In the genomic region with DNA sequence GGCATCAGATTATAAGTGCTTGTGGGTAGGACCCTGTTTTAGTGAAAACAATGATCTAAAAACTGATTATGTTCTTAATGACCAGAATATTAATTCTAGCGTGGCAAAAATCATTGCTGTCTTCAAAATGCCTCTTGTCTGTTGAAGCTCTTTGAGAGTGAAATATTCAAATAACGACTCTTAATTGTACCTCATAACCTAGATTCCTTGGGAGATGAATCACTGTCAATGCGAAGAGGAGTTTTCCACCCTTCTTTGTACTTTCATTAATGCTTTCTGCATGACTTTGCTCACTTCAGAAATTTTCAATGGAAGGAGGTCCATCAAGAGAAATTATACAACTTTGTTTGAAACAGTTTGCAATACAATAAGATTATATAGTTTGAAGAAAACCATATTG, we compare ENCODE assay signal across 1 cellular context.
TF ChIP-seq lines count a peak whose summit lies in the region.

No MANE protein-coding gene starts in this region.

TF ChIP-seq in HCT116, 20 proteins besides CTCF, POLR2A, EP300 and RAD21 (continued from another document):
- TF ChIP-seq, protein P1, sequence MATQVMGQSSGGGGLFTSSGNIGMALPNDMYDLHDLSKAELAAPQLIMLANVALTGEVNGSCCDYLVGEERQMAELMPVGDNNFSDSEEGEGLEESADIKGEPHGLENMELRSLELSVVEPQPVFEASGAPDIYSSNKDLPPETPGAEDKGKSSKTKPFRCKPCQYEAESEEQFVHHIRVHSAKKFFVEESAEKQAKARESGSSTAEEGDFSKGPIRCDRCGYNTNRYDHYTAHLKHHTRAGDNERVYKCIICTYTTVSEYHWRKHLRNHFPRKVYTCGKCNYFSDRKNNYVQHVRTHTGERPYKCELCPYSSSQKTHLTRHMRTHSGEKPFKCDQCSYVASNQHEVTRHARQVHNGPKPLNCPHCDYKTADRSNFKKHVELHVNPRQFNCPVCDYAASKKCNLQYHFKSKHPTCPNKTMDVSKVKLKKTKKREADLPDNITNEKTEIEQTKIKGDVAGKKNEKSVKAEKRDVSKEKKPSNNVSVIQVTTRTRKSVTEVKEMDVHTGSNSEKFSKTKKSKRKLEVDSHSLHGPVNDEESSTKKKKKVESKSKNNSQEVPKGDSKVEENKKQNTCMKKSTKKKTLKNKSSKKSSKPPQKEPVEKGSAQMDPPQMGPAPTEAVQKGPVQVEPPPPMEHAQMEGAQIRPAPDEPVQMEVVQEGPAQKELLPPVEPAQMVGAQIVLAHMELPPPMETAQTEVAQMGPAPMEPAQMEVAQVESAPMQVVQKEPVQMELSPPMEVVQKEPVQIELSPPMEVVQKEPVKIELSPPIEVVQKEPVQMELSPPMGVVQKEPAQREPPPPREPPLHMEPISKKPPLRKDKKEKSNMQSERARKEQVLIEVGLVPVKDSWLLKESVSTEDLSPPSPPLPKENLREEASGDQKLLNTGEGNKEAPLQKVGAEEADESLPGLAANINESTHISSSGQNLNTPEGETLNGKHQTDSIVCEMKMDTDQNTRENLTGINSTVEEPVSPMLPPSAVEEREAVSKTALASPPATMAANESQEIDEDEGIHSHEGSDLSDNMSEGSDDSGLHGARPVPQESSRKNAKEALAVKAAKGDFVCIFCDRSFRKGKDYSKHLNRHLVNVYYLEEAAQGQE (IDR thresholded peaks at IDR 0.05; ENCODE audit: low read depth): no peak
- no peak for TF ChIP-seq EZH2phosphoT487 (IDR thresholded peaks at IDR 0.05; ENCODE audit: borderline replicate concordance)
- TF ChIP-seq TCF7L2 (IDR thresholded peaks at IDR 0.05; ENCODE audit: borderline replicate concordance, extremely low read depth, insufficient read depth, insufficient read length): no peak
- no peak for TF ChIP-seq EGR1 (IDR thresholded peaks at IDR 0.05; ENCODE audit: low read depth)
- no peak for TF ChIP-seq ELF1 (IDR thresholded peaks at IDR 0.05; ENCODE audit: borderline replicate concordance, low read depth)
- no peak for TF ChIP-seq CEBPB (IDR thresholded peaks at IDR 0.05; ENCODE audit: low read depth)
- no peak for TF ChIP-seq ZFX (IDR thresholded peaks at IDR 0.05)
- no peak for TF ChIP-seq SIN3A (IDR thresholded peaks at IDR 0.05; ENCODE audit: low read depth)
- no peak for TF ChIP-seq ZNF274 (IDR thresholded peaks at IDR 0.05; ENCODE audit: low read depth, low read length)
- TF ChIP-seq MAX (IDR thresholded peaks at IDR 0.05): no peak
